9 cellular contexts compared by ENCODE assay signal in the genomic region with DNA sequence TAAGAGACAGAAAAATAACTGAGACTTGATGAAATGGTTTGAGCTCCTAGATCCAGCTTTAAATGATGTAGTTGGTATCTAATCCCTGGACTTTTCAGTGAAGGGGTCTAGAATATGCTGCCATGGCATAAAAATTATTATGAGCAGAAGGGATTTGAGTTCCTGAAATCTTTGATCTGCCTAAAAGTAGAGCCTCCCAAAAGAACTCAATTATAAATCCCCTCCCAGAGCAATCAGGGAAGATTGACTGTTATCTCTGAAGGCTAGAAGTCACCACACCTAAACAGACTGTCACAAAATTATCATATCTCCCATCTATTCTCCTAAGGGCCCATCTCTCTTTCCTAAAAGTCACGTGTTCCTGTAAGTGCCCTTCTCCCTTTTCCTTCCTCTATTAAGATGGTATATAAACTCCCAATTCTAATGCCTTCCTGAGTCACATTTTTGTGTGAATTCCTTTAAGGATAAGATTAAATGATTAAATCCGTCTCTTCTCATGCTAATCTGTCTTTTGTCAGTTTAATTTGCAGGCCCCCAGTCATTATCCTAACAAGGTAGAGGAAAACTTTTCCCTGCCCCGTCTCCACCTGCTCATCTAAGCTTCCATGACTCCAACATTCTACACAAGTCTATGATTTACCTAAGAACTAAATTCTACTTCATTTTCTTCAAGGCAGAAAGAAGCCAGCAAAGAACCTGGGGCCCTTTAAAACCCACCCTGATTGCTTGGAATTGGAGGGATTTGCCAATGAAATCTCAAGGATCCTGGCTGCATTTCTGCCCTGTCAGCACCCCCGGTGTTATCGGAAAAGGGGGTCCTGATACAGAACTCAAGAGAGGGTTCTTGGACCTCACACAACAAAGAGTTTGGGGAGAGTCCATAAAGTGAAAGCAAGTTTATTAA. TPM values are rescaled to one million over a fixed set of nuclear protein-coding genes. Genes with fewer than 3 reads are reported as not detected.
DNase-seq lines count a peak whose midpoint lies in the region; ATAC-seq and TF ChIP-seq lines count a peak whose summit lies in the region.
"Had no signal": no experiment of that assay in that cellular context is flagged by ENCODE, and none has a peak within 500 bp of the region (broad histone marks: within the 10 kb centered on the region; RNA-seq: fewer than 3 reads in every experiment).

No MANE protein-coding gene starts in this region.

- H3K4me3 Mint-ChIP-seq in osteocyte (ENCODE audit: unreplicated experiment): peak overlapping the region; percentile 50

- H3K9me3 ChIP-seq in AG04450 (ENCODE audit: control insufficient read depth, insufficient read depth, low read length): no peaks in the 10 kb centered on the region
- H3K9me3 ChIP-seq in NT2/D1 (ENCODE audit: insufficient read depth, low read length): no peaks in the 10 kb centered on the region
- H3K9me3 ChIP-seq in ectodermal cell (ENCODE audit: control insufficient read depth, low read length): no peaks in the 10 kb centered on the region
- H3K9me3 ChIP-seq: left lung had no signal

- no peak overlapping the region for H3K4me3 ChIP-seq in AG04450 (ENCODE audit: low read depth, low read length)
- H3K4me3 ChIP-seq in NT2/D1 (ENCODE audit: insufficient read length, low read depth): no peak overlapping the region
- no peak overlapping the region for H3K4me3 ChIP-seq in ectodermal cell (ENCODE audit: insufficient read depth, low read depth, low read length)
- H3K4me3 ChIP-seq: left lung had no signal

- peaks cover 46% of the 10 kb centered on the region for H3K4me1 Mint-ChIP-seq in osteocyte (ENCODE audit: unreplicated experiment)

- ATAC-seq in GM19397 (IDR thresholded peaks at IDR 0.05; ENCODE audit: unreplicated experiment) (no peak), foreskin keratinocyte (no peak)

- no peak overlapping the region for H3K9ac ChIP-seq in NT2/D1 (ENCODE audit: insufficient read length, low read depth)

- WGBS in ectodermal cell, 2 experiments: 40 to 41% methylated on average over 5 of the region's 5 CpGs

- no peaks in the 10 kb centered on the region for H3K27me3 ChIP-seq in AG04450 (ENCODE audit: control insufficient read depth, insufficient read depth, low read length)
- H3K27me3 ChIP-seq in NT2/D1 (ENCODE audit: insufficient read depth, insufficient read length): no peaks in the 10 kb centered on the region
- H3K27me3 ChIP-seq in ectodermal cell (ENCODE audit: control insufficient read depth, insufficient read depth, low read length, poor library complexity, severe bottlenecking): no peaks in the 10 kb centered on the region
- H3K27me3 ChIP-seq in foreskin keratinocyte: no peaks in the 10 kb centered on the region
- H3K27me3 ChIP-seq: left lung had no signal

- peaks cover 9% of the 10 kb centered on the region for H3K4me1 ChIP-seq in NT2/D1 (ENCODE audit: insufficient read depth, insufficient read length)
- H3K4me1 ChIP-seq in ectodermal cell (ENCODE audit: control insufficient read depth, insufficient read depth, low read length): peaks cover 21% of the 10 kb centered on the region
- H3K4me1 ChIP-seq in foreskin keratinocyte: peaks cover 41% of the 10 kb centered on the region

- POLR2A ChIA-PET in AG04450 (lab: Yijun Ruan, JAX): interaction anchor here (0.7 to 1.9 kb wide), 10 partner anchors 17 to 234 kb away, joined by 3 to 11 read pairs (median 5); a partner anchor contains a TSS

- H3K9me3 Mint-ChIP-seq in osteocyte (ENCODE audit: unreplicated experiment): no peaks in the 10 kb centered on the region

- H3K36me3 ChIP-seq in NT2/D1 (ENCODE audit: insufficient read depth, insufficient read length, low read length): no peaks in the 10 kb centered on the region
- no peaks in the 10 kb centered on the region for H3K36me3 ChIP-seq in ectodermal cell (ENCODE audit: control insufficient read depth, insufficient read depth, low read length)
- H3K36me3 ChIP-seq: left lung had no signal

- peak overlapping the region; percentile 97 for H3K27ac Mint-ChIP-seq in osteocyte (ENCODE audit: unreplicated experiment)

- TF ChIP-seq CTCF in AG04450 (IDR thresholded peaks at IDR 0.05; ENCODE audit: low read depth, low read length) (no peak), osteocyte (IDR thresholded peaks at IDR 0.05) (no peak), foreskin keratinocyte (conservative IDR thresholded peaks at IDR 0.05) (no peak)

- DNase-seq in AG04450 (ENCODE audit: low read depth, low spot score) (no peak), NT2/D1 (ENCODE audit: low read depth, low spot score) (peak; percentile 74), osteocyte (ENCODE audit: extremely low spot score, unreplicated experiment) (no peak), cerebellum (ENCODE audit: low spot score) (no peak), foreskin keratinocyte (no peak)
- DNase-seq in effector CD8-positive, alpha-beta T cell (lab: John Stamatoyannopoulos, UW): no peak

- CTCF ChIA-PET in AG04450 (lab: Charles Lee): interaction anchor here (1.6 kb wide), 1 partner anchor 144 kb away, joined by 10 read pairs; no protein-coding TSS in a partner anchor

- H3K27ac ChIP-seq in AG04450 (ENCODE audit: low read depth, low read length) (peak overlapping the region; percentile 99), ectodermal cell (ENCODE audit: insufficient read depth, low read depth, low read length, poor library complexity, severe bottlenecking) (peak overlapping the region; percentile 44), foreskin keratinocyte (no peak overlapping the region)

- no peaks in the 10 kb centered on the region for H3K36me3 Mint-ChIP-seq in osteocyte (ENCODE audit: unreplicated experiment)

- no peaks in the 10 kb centered on the region for H3K27me3 Mint-ChIP-seq in osteocyte (ENCODE audit: unreplicated experiment)

RNA-seq across cellular contexts. Expression of a gene that starts 47.1 kb away (rescaled TPM):
- polyA plus RNA-seq in AG04450 (2011; rRNA removed): 14.8 and 15.1 TPM in 2 replicates
- 12.3 and 14.6 TPM in 2 replicates for polyA minus RNA-seq in AG04450 (2011; rRNA and poly(A)+ RNA removed)
- 25.7 TPM for polyA plus RNA-seq in ectodermal cell (2013, experiment 1 of 4)
- 32.6 TPM for polyA plus RNA-seq in ectodermal cell (2013, experiment 2 of 4)
- 23.5 TPM for polyA plus RNA-seq in ectodermal cell (2013, experiment 3 of 4)
- polyA plus RNA-seq in ectodermal cell (2013, experiment 4 of 4): 30.3 TPM
- 21.9 and 22.3 TPM in 2 replicates for total RNA-seq in osteocyte
- total RNA-seq in cerebellum: 48.8 TPM
- 13.9 and 16.6 TPM in 2 replicates for total RNA-seq in foreskin keratinocyte
- polyA plus RNA-seq in foreskin keratinocyte: 3.0 and 4.4 TPM in 2 replicates
